ENCODE assay signal across 8 cellular contexts in the genomic region with DNA sequence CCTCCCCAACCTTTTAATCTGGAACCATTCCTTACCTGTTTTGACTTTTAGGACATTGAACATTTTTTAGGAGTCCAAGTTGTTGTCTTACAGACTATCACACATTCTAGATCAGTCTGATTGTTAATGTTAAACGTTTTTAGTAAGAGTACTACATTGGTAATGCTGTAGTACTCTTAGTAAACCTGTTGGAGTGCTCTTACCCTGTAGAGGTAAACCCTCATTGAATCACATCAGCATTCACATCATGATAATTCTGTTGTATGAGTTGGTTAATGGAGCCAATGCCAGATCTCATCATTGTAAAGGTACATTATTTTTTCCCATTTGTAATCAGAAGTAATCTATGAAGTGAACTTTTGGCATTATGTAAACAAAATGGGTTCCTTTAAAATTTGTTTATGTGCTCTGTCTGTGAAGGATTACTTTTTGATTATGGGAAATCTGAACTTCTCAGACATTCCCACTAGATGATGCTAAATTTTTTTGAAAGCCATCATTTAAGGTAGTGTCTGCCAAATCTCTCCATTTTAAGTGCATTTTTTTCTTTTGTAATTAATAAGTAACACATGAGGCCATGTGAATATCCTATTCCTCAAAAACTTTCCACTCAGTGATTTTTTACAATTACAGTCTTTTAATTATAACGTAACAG. TPM values are rescaled to one million over a fixed set of nuclear protein-coding genes. Genes with fewer than 3 reads are reported as not detected.
DNase-seq lines count a peak whose midpoint lies in the region; ATAC-seq and TF ChIP-seq lines count a peak whose summit lies in the region.

No MANE protein-coding gene starts in this region.

- no peak overlapping the region for H3K14ac ChIP-seq in neuronal stem cell (ENCODE audit: low read length)

- H3K4me3 ChIP-seq in neuronal stem cell (ENCODE audit: low read length in 2 of 2): no peak overlapping the region

- no peak overlapping the region for H4K8ac ChIP-seq in neuronal stem cell (ENCODE audit: low read depth, low read length)

- H3K79me1 ChIP-seq in neuronal stem cell (ENCODE audit: low read depth, low read length): no peaks in the 10 kb centered on the region

- H3K4me3 Mint-ChIP-seq in CD14-positive monocyte: no peak overlapping the region

- no peak overlapping the region for H3K4me2 ChIP-seq in neuronal stem cell (ENCODE audit: insufficient read depth, low read length, poor library complexity, severe bottlenecking)

- no peaks in the 10 kb centered on the region for H3K4me1 ChIP-seq in neuronal stem cell (ENCODE audit: control insufficient read depth in 2 of 2, insufficient read depth in 1 of 2, low read depth in 1 of 2, low read length in 2 of 2)

- H3K23ac ChIP-seq in neuronal stem cell (ENCODE audit: low read depth, low read length, poor library complexity): no peak overlapping the region

- no peak overlapping the region for H2BK120ac ChIP-seq in neuronal stem cell (ENCODE audit: low read depth, low read length)

- H3K4ac ChIP-seq in neuronal stem cell (ENCODE audit: low read length): no peak overlapping the region

- no peak overlapping the region for H3K27ac Mint-ChIP-seq in CD14-positive monocyte

- peak; percentile 64 for TF ChIP-seq CTCF in CD14-positive monocyte (IDR thresholded peaks at IDR 0.05)
- no peak for TF ChIP-seq CTCF in omental fat pad (IDR thresholded peaks at IDR 0.05)

- H3K36me3 Mint-ChIP-seq in CD14-positive monocyte: peaks cover 35 to 38% of the 10 kb centered on the region in 2 donors

- intact Hi-C loops in CD14-positive monocyte (cut with micrococcal nuclease): no loop called here

- no peak overlapping the region for H2BK12ac ChIP-seq in neuronal stem cell (ENCODE audit: low read length)

- no peak overlapping the region for H3K9ac ChIP-seq in neuronal stem cell (ENCODE audit: low read depth, low read length, poor library complexity)

- H4K91ac ChIP-seq in neuronal stem cell (ENCODE audit: low read depth, low read length, poor library complexity): no peak overlapping the region

- H3K4me1 Mint-ChIP-seq in CD14-positive monocyte: no peaks in the 10 kb centered on the region

- no peak overlapping the region for H2AK5ac ChIP-seq in neuronal stem cell (ENCODE audit: low read depth, low read length)

- ATAC-seq in GM18858 (IDR thresholded peaks at IDR 0.05; ENCODE audit: unreplicated experiment) (peak; percentile 89), HG03103 (IDR thresholded peaks at IDR 0.05; ENCODE audit: low read depth, unreplicated experiment) (peak; percentile 65), omental fat pad (ENCODE audit: low FRiP score) (peak; percentile 76)

- H2AFZ ChIP-seq in neuronal stem cell (ENCODE audit: low read length): no peak overlapping the region

- no peak overlapping the region for H3K27ac ChIP-seq in neuronal stem cell (replicated peaks; ENCODE audit: low read length)

- H3K36me3 ChIP-seq in neuronal stem cell (replicated peaks in 1 of 2; ENCODE audit: control insufficient read depth in 2 of 2, insufficient read depth in 2 of 2, low read length in 2 of 2): peaks cover 2 to 25% of the 10 kb centered on the region in 2 donors

- no peaks in the 10 kb centered on the region for H3K27me3 ChIP-seq in neuronal stem cell (ENCODE audit: control insufficient read depth in 3 of 3, insufficient read depth in 3 of 3, low read depth in 1 of 3, low read length in 3 of 3)

- H3K18ac ChIP-seq in neuronal stem cell (ENCODE audit: low read length): no peak overlapping the region

- no peak overlapping the region for H2BK15ac ChIP-seq in neuronal stem cell (ENCODE audit: low read length)

- DNase-seq in CD14-positive monocyte (ENCODE audit: low spot score): no peak
- peak; percentile 66 for DNase-seq in NCI-H82 (lab: John Stamatoyannopoulos, UW)
- peak; percentile 46 for DNase-seq in dermis blood vessel endothelial cell
- no peak for DNase-seq in omental fat pad (ENCODE audit: low spot score)
- no peak for DNase-seq in neuronal stem cell (ENCODE audit: low spot score)
- no peak for DNase-seq in islet precursor cell

- H3K9me3 Mint-ChIP-seq in CD14-positive monocyte: no peaks in the 10 kb centered on the region

- no CpG with 5 or more reads among the region's 2 CpGs for WGBS in neuronal stem cell (ENCODE audit: extremely low coverage in 2 of 2, insufficient read length in 2 of 2, insufficient replicate concordance in 1 of 2), 2 donors

- peaks cover 0 to 3% (median 0%) of the 10 kb centered on the region in 3 donors for H3K27me3 Mint-ChIP-seq in CD14-positive monocyte (ENCODE audit: low read depth in 3 of 3)

- no peaks in the 10 kb centered on the region for H3K9me3 ChIP-seq in neuronal stem cell (replicated peaks in 1 of 2; ENCODE audit: control insufficient read depth in 2 of 2, insufficient read depth in 1 of 2, low read depth in 1 of 2, low read length in 2 of 2)

- no peak overlapping the region for H2BK5ac ChIP-seq in neuronal stem cell (ENCODE audit: low read length)

RNA-seq across cellular contexts. Expression of a gene that starts 55.2 kb away (rescaled TPM):
- polyA plus RNA-seq in CD14-positive monocyte: 1 to 10 TPM; 2.0 to 3.4 TPM
- total RNA-seq in dermis blood vessel endothelial cell (12.6 and 14.0 TPM in 2 replicates), omental fat pad (10 to 100 TPM; 12.4 to 24.7 (median 18.3) TPM)
- polyA plus RNA-seq in neuronal stem cell (2013, experiment 1 of 2): 5.0 TPM
- 5.3 TPM for polyA plus RNA-seq in neuronal stem cell (2013, experiment 2 of 2)

Comparison
In these comparisons a context has a peak if more than half of its experiments do, and no peak if none do; other contexts are left out.
1. DNase-seq: peak in NCI-H82 (single experiment) and dermis blood vessel endothelial cell (single experiment); none in CD14-positive monocyte (single experiment), omental fat pad (single experiment), neuronal stem cell (single experiment) and islet precursor cell (single experiment).
2. Peak in every context shown above with its lines, with median percentiles within 50 percentile points of each other: ATAC-seq.